Comparison of ENCODE assay signal across 21 cellular contexts in the genomic region with DNA sequence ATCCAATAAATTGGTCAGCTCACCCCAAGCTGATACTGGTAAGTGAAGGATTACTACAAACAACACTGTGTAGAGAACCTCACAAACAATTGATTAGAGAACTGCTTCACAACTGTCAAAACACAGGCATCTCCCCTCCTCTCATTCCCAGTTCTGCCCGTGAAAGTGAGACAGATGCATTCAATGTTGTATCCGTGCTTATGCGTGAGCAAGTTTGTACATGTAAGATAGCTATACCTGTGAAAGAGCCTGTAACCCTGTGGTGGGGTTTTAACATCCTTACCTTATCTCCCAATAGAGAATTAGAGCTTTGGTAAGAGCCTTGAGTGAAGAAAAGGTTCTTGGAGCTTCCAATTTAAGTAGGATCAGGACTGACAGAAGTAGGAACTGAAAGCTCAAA. TPM values are rescaled to one million over a fixed set of nuclear protein-coding genes. Genes with fewer than 3 reads are reported as not detected.
DNase-seq lines count a peak whose midpoint lies in the region; ATAC-seq and TF ChIP-seq lines count a peak whose summit lies in the region.
"Had no signal": no experiment of that assay in that cellular context is flagged by ENCODE, and none has a peak within 500 bp of the region (broad histone marks: within the 10 kb centered on the region; RNA-seq: fewer than 3 reads in every experiment).

No MANE protein-coding gene starts in this region.

- WGBS in SK-N-SH (ENCODE audit: low lambda C conversion rate), result 94% methylated on average over 3 of the region's 3 CpGs
- 76% methylated on average over 3 of the region's 3 CpGs for WGBS in heart right ventricle, 2 donors

- no peaks in the 10 kb centered on the region for H3F3A ChIP-seq in SK-N-SH (replicated peaks; ENCODE audit: insufficient read depth)

- intact Hi-C loops in heart right ventricle (cut with DNase I), result no loop called here

- H3K9ac ChIP-seq in SK-N-SH, result no peak overlapping the region
- H3K9ac ChIP-seq: BLaER1 treated with 17β-estradiol and CSF1 and Interleukin-3, amounts not matched to agents 10 nM and 100 nM; KMS-11 had no signal

- TF ChIP-seq CTCF in SK-N-SH (IDR thresholded peaks at IDR 0.05) (no peak), RWPE1 (conservative IDR thresholded peaks at IDR 0.05; ENCODE audit: low read depth) (no peak), epithelial cell of esophagus (IDR thresholded peaks at IDR 0.05; ENCODE audit: insufficient read depth, low read depth, low read length, missing control alignments) (no peak), osteocyte (IDR thresholded peaks at IDR 0.05) (no peak), heart right ventricle (IDR thresholded peaks at IDR 0.05) (no peak), mesothelial cell of epicardium (IDR thresholded peaks at IDR 0.05; ENCODE audit: unreplicated experiment) (no peak)

- POLR2A ChIA-PET in SK-N-SH (lab: Yijun Ruan, JAX), result interaction anchor here (0.7 kb wide), 1 partner anchor 926 kb away, joined by 3 read pairs; no protein-coding TSS in a partner anchor
- POLR2A ChIA-PET in RWPE1 (lab: Yijun Ruan, JAX; ENCODE audit: low non-redundant PET), result interaction anchor here (0.9 kb wide), 1 partner anchor 10 kb away, joined by 8 read pairs; no protein-coding TSS in a partner anchor

- no peaks in the 10 kb centered on the region for H3K9me3 ChIP-seq in SK-N-SH
- no peaks in the 10 kb centered on the region for H3K9me3 ChIP-seq in heart right ventricle
- H3K9me3 ChIP-seq: BLaER1 treated with 17β-estradiol and CSF1 and Interleukin-3, amounts not matched to agents 10 nM and 100 nM; Caco-2 had no signal

- no peak overlapping the region for H3K4me3 Mint-ChIP-seq in osteocyte (ENCODE audit: unreplicated experiment)
- no peak overlapping the region for H3K4me3 Mint-ChIP-seq in mesothelial cell of epicardium
- H3K4me3 Mint-ChIP-seq: CD8-positive, alpha-beta T cell; IgD-negative memory B cell had no signal

- H3K27me3 Mint-ChIP-seq in osteocyte (ENCODE audit: unreplicated experiment) (no peaks in the 10 kb centered on the region), mesothelial cell of epicardium (ENCODE audit: low read depth) (peaks cover 97% of the 10 kb centered on the region)

- TF ChIP-seq RAD21 in SK-N-SH (IDR thresholded peaks at IDR 0.05; ENCODE audit: low read length), result no peak

- H3K36me3 ChIP-seq in SK-N-SH (replicated peaks in 1 of 2; ENCODE audit: control insufficient read depth in 1 of 2, insufficient read depth in 2 of 2, low read length in 1 of 2), result peaks cover 0 to 8% of the 10 kb centered on the region in 2 experiments
- H3K36me3 ChIP-seq in heart right ventricle, result no peaks in the 10 kb centered on the region
- H3K36me3 ChIP-seq: BLaER1 treated with 17β-estradiol and CSF1 and Interleukin-3, amounts not matched to agents 10 nM and 100 nM had no signal

- H3K36me3 Mint-ChIP-seq in osteocyte (ENCODE audit: unreplicated experiment), result no peaks in the 10 kb centered on the region
- H3K36me3 Mint-ChIP-seq in mesothelial cell of epicardium, result no peaks in the 10 kb centered on the region
- H3K36me3 Mint-ChIP-seq: CD8-positive, alpha-beta T cell; IgD-negative memory B cell had no signal

- no peak overlapping the region for H2AFZ ChIP-seq in SK-N-SH (ENCODE audit: low read depth)

- peaks cover 14% of the 10 kb centered on the region for H3K4me1 Mint-ChIP-seq in osteocyte (ENCODE audit: unreplicated experiment)
- peaks cover 10% of the 10 kb centered on the region for H3K4me1 Mint-ChIP-seq in mesothelial cell of epicardium
- H3K4me1 Mint-ChIP-seq: IgD-negative memory B cell had no signal

- peaks cover 97% of the 10 kb centered on the region for H3K79me2 ChIP-seq in SK-N-SH (ENCODE audit: insufficient read depth)

- H3K4me3 ChIP-seq in SK-N-SH (ENCODE audit: low read depth in 2 of 2, low read length in 1 of 2) (no peak overlapping the region), epithelial cell of esophagus (ENCODE audit: low read length) (no peak overlapping the region), heart right ventricle (no peak overlapping the region)
- H3K4me3 ChIP-seq: BLaER1 treated with 17β-estradiol and CSF1 and Interleukin-3, amounts not matched to agents 10 nM and 100 nM had no signal

- peak overlapping the region; percentile 4; the same call in 1 of the 2 replicates for H3K4me2 ChIP-seq in SK-N-SH
- H3K4me2 ChIP-seq: BLaER1 treated with 17β-estradiol and CSF1 and Interleukin-3, amounts not matched to agents 10 nM and 100 nM; KMS-11 had no signal

- H3K27me3 ChIP-seq in SK-N-SH (ENCODE audit: insufficient read depth) (no peaks in the 10 kb centered on the region), heart right ventricle (peaks cover 0 to 53% (median 42%) of the 10 kb centered on the region in 7 donors)

- H3K9me3 Mint-ChIP-seq in osteocyte (ENCODE audit: unreplicated experiment) (no peaks in the 10 kb centered on the region), mesothelial cell of epicardium (no peaks in the 10 kb centered on the region)
- H3K9me3 Mint-ChIP-seq: CD8-positive, alpha-beta T cell had no signal

- H3K27ac ChIP-seq in SK-N-SH (ENCODE audit: low read depth in 2 of 2, low read length in 1 of 2), result peak overlapping the region; percentile 34 to 49; a peak in 2 of 4 replicates
- H3K27ac ChIP-seq in RWPE1, result peak overlapping the region; percentile 34; the same call in 1 of the 2 replicates
- H3K27ac ChIP-seq in heart right ventricle, result no peak overlapping the region
- H3K27ac ChIP-seq: BLaER1 treated with 17β-estradiol and CSF1 and Interleukin-3, amounts not matched to agents 10 nM and 100 nM; KMS-11 had no signal

- H3K27ac Mint-ChIP-seq in osteocyte (ENCODE audit: unreplicated experiment) (peak overlapping the region; percentile 53), mesothelial cell of epicardium (no peak overlapping the region)
- H3K27ac Mint-ChIP-seq: CD8-positive, alpha-beta T cell; IgD-negative memory B cell had no signal

- peaks cover 34% of the 10 kb centered on the region for H4K20me1 ChIP-seq in SK-N-SH (ENCODE audit: insufficient read depth)
- H4K20me1 ChIP-seq: BLaER1 treated with 17β-estradiol and CSF1 and Interleukin-3, amounts not matched to agents 10 nM and 100 nM had no signal

- no peaks in the 10 kb centered on the region for H3K9me2 ChIP-seq in SK-N-SH

- H3K4me1 ChIP-seq in SK-N-SH (ENCODE audit: control insufficient read depth in 1 of 2, insufficient read depth in 2 of 2, low read depth in 1 of 2, low read length in 1 of 2) (peaks cover 25% of the 10 kb centered on the region in 2 experiments), heart right ventricle (no peaks in the 10 kb centered on the region)
- H3K4me1 ChIP-seq: BLaER1 treated with 17β-estradiol and CSF1 and Interleukin-3, amounts not matched to agents 10 nM and 100 nM; Caco-2 had no signal

- CTCF ChIA-PET in SK-N-SH (lab: Yijun Ruan, JAX), result no interaction called here
- CTCF ChIA-PET in RWPE1 (lab: Yijun Ruan, JAX), result interaction anchor here (0.5 to 0.6 kb wide), 2 partner anchors 93 to 168 kb away, joined by 3 to 5 read pairs; no protein-coding TSS in a partner anchor

- TF ChIP-seq EP300 in SK-N-SH (IDR thresholded peaks at IDR 0.05; ENCODE audit: borderline replicate concordance in 1 of 2, low read depth in 1 of 2, low read length in 1 of 2), result no peak

- ATAC-seq in SK-N-SH treated with all-trans-retinoic acid at 6 μM for 48 hours (no peak; the same call in 2 of the 3 replicates), heart right ventricle (no peak)
- ATAC-seq: CD8-positive, alpha-beta T cell; Panc1 had no signal

- DNase-seq in SK-N-SH (no peak), RWPE1 (ENCODE audit: low spot score) (peak; percentile 51), epithelial cell of esophagus (ENCODE audit: low read depth) (peak; percentile 66), osteocyte (ENCODE audit: extremely low spot score, unreplicated experiment) (no peak), heart right ventricle (no peak), C1 segment of cervical spinal cord (lab: John Stamatoyannopoulos, UW) (no peak), mesothelial cell of epicardium (ENCODE audit: low spot score in 2 of 2, unreplicated experiment in 2 of 2) (no peak)
- DNase-seq: AML-193; Caco-2; CD8-positive, alpha-beta T cell; GOT3; NCI-H1048; NCI-H1436 treated with DMSO at 0.1 percent for 48 hours; NCI-H1930; NCI-H2107; NCI-H510A had no signal

TF ChIP-seq in SK-N-SH, 30 proteins besides CTCF, POLR2A, EP300 and RAD21 (continues in another document):
- TF ChIP-seq, protein P1, sequence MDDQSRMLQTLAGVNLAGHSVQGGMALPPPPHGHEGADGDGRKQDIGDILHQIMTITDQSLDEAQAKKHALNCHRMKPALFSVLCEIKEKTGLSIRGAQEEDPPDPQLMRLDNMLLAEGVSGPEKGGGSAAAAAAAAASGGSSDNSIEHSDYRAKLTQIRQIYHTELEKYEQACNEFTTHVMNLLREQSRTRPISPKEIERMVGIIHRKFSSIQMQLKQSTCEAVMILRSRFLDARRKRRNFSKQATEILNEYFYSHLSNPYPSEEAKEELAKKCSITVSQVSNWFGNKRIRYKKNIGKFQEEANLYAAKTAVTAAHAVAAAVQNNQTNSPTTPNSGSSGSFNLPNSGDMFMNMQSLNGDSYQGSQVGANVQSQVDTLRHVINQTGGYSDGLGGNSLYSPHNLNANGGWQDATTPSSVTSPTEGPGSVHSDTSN (IDR thresholded peaks at IDR 0.05), result no peak
- TF ChIP-seq TEAD4 (IDR thresholded peaks at IDR 0.05; ENCODE audit: borderline replicate concordance, insufficient read depth), result no peak

TF ChIP-seq in SK-N-SH treated with all-trans-retinoic acid at 6 μM for 48 hours, 23 proteins besides CTCF, POLR2A, EP300 and RAD21 (continues in another document):
- no peak for TF ChIP-seq RARB (CRISPR knock-in tag; IDR thresholded peaks at IDR 0.05)
- TF ChIP-seq TOX (CRISPR knock-in tag; IDR thresholded peaks at IDR 0.05; ENCODE audit: borderline replicate concordance), result no peak
- no peak for TF ChIP-seq OSR1 (CRISPR knock-in tag; IDR thresholded peaks at IDR 0.05)
- TF ChIP-seq TCF4 (CRISPR knock-in tag; IDR thresholded peaks at IDR 0.05; ENCODE audit: borderline replicate concordance), result no peak
- TF ChIP-seq ARNTL (CRISPR knock-in tag; IDR thresholded peaks at IDR 0.05; ENCODE audit: borderline replicate concordance, low read depth), result no peak
- TF ChIP-seq BACH2 (CRISPR knock-in tag; IDR thresholded peaks at IDR 0.05; ENCODE audit: borderline replicate concordance), result no peak
- TF ChIP-seq ZFP3 (CRISPR knock-in tag; IDR thresholded peaks at IDR 0.05), result no peak

RNA-seq across cellular contexts. Expression of gene MARCHF4, which starts 9.1 kb away (rescaled TPM):
- 7.3 and 7.6 TPM in 2 replicates for polyA plus RNA-seq in SK-N-SH (2012; rRNA removed)
- polyA plus RNA-seq in SK-N-SH (2012; cell fraction: cytosol; rRNA removed), result 6.3 and 7.8 TPM in 2 replicates
- polyA plus RNA-seq in SK-N-SH (2012; cell fraction: nucleus; rRNA removed), result 6.8 and 7.7 TPM in 2 replicates
- total RNA-seq in osteocyte, result 1.3 TPM in 2 replicates
- under 1 TPM in 3 of 10 donors, not detected in 7; 0.04 to 0.40 (median 0.11) TPM for total RNA-seq in heart right ventricle
- polyA plus RNA-seq in heart right ventricle, result under 1 TPM in 1 of 2 donors, not detected in 1; 0.01 TPM
- 0.05 to 0.09 TPM (median 0.09 TPM) in 3 replicates for total RNA-seq in mesothelial cell of epicardium
- total RNA-seq: Caco-2; CD8-positive, alpha-beta T cell had no signal
- polyA plus RNA-seq: IgD-negative memory B cell had no signal

RNA-seq across cellular contexts. Expression of gene SMARCAL1, which starts 49.1 kb away (rescaled TPM):
- polyA plus RNA-seq in SK-N-SH (2012; rRNA removed) (26.1 and 27.0 TPM in 2 replicates), heart right ventricle (1 to 10 TPM; 3.8 to 7.7 TPM)
- 16.0 and 19.7 TPM in 2 replicates for polyA plus RNA-seq in SK-N-SH (2012; cell fraction: cytosol; rRNA removed)
- 21.7 and 28.1 TPM in 2 replicates for polyA plus RNA-seq in SK-N-SH (2012; cell fraction: nucleus; rRNA removed)
- total RNA-seq in osteocyte (23.6 and 25.2 TPM in 2 replicates), heart right ventricle (10 to 100 TPM in 4 of 10 donors, 1 to 10 TPM in 6; 7.5 to 14.8 (median 9.8) TPM), mesothelial cell of epicardium (30.3 to 33.0 TPM (median 31.4 TPM) in 3 replicates)

Comparison
In these comparisons a context has a peak if more than half of its experiments do, and no peak if none do; other contexts are left out.
1. DNase-seq: peak in RWPE1 (single experiment) and epithelial cell of esophagus (single experiment); none in SK-N-SH (single experiment), osteocyte (single experiment), heart right ventricle (0 of 2), C1 segment of cervical spinal cord (0 of 14) and mesothelial cell of epicardium (0 of 2).
2. H3K27ac ChIP-seq: peak in SK-N-SH (2 of 2) and RWPE1 (single experiment); none in heart right ventricle (0 of 10).